ENCODE assay signal across 8 cellular contexts in the genomic region with DNA sequence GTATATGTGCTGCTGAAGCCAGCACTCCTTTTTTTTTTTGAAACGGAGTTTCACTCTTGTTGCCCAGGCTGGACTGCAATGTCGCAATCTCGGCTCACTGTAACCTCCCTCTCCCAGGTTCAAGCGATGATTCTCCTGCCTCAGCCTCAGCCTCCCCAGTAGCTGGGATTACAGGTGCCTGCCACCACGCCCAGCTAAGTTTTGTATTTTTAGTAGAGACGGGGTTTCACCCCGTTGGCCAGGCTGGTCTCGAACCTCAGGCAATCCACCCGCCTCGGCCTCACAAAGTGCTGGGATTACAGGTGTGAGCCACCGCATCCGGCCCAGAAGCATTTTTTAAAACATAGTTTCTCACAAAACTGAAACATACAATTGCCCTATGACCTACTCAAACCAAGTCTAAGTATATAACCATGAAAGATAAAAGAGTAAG. TPM values are rescaled to one million over a fixed set of nuclear protein-coding genes. Genes with fewer than 3 reads are reported as not detected.
DNase-seq lines count a peak whose midpoint lies in the region; ATAC-seq and TF ChIP-seq lines count a peak whose summit lies in the region.
"Not testable (repeated sequence)": the region's sequence is repeated elsewhere in the genome, so short reads cannot be mapped to it uniquely, and the experiment has no call there.

No MANE protein-coding gene starts in this region.

- not testable (repeated sequence) for H3K9ac ChIP-seq in fibroblast of lung (ENCODE audit: insufficient read depth, low read length)

- not testable (repeated sequence) for TF ChIP-seq CTCF in CD4-positive, alpha-beta T cell (IDR thresholded peaks at IDR 0.05); HFFc6 (IDR thresholded peaks at IDR 0.05); PC-9 (conservative IDR thresholded peaks at IDR 0.05); fibroblast of lung (conservative IDR thresholded peaks at IDR 0.05 in 1 of 2, IDR thresholded peaks at IDR 0.05 in 1 of 2; ENCODE audit: low read depth in 1 of 2, low read length in 2 of 2)

- not testable (repeated sequence) for H3K27me3 ChIP-seq in CD4-positive, alpha-beta T cell (ENCODE audit: control insufficient read depth, insufficient read depth, low read length); PC-9 (ENCODE audit: insufficient read depth, low read depth); fibroblast of lung (ENCODE audit: control insufficient read depth, insufficient read depth, low read length)

- BruUV-seq in PC-9 (replicated peaks; lab: Mats Ljungman, UMichigan): not testable (repeated sequence)

- intact Hi-C loops in CD4-positive, alpha-beta T cell (cut with DNase I, micrococcal nuclease): loop anchor here (2.0 to 10.0 kb wide), 4 partner anchors 38 to 280 kb away; a partner anchor contains a TSS
- intact Hi-C loops in PC-9 (cut with micrococcal nuclease; ENCODE audit: unreplicated experiment): loop anchor here (5.0 to 10.0 kb wide), 2 partner anchors 110 to 273 kb away; a partner anchor contains a TSS

- peaks cover 15% of the 10 kb centered on the region for H3K4me1 ChIP-seq in PC-9 (replicated peaks; ENCODE audit: insufficient read depth)
- not testable (repeated sequence) for H3K4me1 ChIP-seq in fibroblast of lung (ENCODE audit: control insufficient read depth, extremely low read depth, insufficient read depth, low read length)

- not testable (repeated sequence) for H3K27me3 Mint-ChIP-seq in CD4-positive, alpha-beta T cell; HFFc6 (ENCODE audit: insufficient read depth); activated CD4-positive, alpha-beta memory T cell treated with anti-CD3 and anti-CD28 coated beads, Interleukin-2, amount 10 ng/mL, durations not matched to agents 7 days and 5 days; activated naive CD8-positive, alpha-beta T cell treated with anti-CD3 and anti-CD28 coated beads, Interleukin-2, amount 10 ng/mL, durations not matched to agents 7 days and 5 days; natural killer cell treated with Interleukin-12 subunit alpha and Interleukin-12 subunit beta and Interleukin-15 and Interleukin-18, amount 100 ng/mL, for 72 hours

- not testable (repeated sequence) for H3K36me3 ChIP-seq in PC-9 (ENCODE audit: low read depth); fibroblast of lung (ENCODE audit: control insufficient read depth, insufficient read depth, low read length)

- not testable (repeated sequence) for H3K27ac ChIP-seq in CD4-positive, alpha-beta T cell (ENCODE audit: low read depth, low read length); PC-9; fibroblast of lung (ENCODE audit: insufficient read depth, low read length)

- not testable (repeated sequence) for H2AFZ ChIP-seq in PC-9; fibroblast of lung (ENCODE audit: low read length)

- H3K27ac Mint-ChIP-seq in CD4-positive, alpha-beta T cell: peak overlapping the region; percentile 94
- H3K27ac Mint-ChIP-seq in HFFc6: not testable (repeated sequence)
- peak overlapping the region; percentile 98 for H3K27ac Mint-ChIP-seq in activated CD4-positive, alpha-beta memory T cell treated with anti-CD3 and anti-CD28 coated beads, Interleukin-2, amount 10 ng/mL, durations not matched to agents 7 days and 5 days
- H3K27ac Mint-ChIP-seq in activated naive CD8-positive, alpha-beta T cell treated with anti-CD3 and anti-CD28 coated beads, Interleukin-2, amount 10 ng/mL, durations not matched to agents 7 days and 5 days: peak overlapping the region; percentile 31
- peak overlapping the region; percentile 100 for H3K27ac Mint-ChIP-seq in natural killer cell treated with Interleukin-12 subunit alpha and Interleukin-12 subunit beta and Interleukin-15 and Interleukin-18, amount 100 ng/mL, for 72 hours
- peak overlapping the region; percentile 100 for H3K27ac Mint-ChIP-seq in stimulated activated effector memory CD8-positive, alpha-beta T cell treated with anti-CD3 and anti-CD28 coated beads, Interleukin-12 subunit alpha, Interleukin-12 subunit beta, amount 100 ng/mL, for 72 hours

- not testable (repeated sequence) for DNase-seq in CD4-positive, alpha-beta T cell; HFFc6; PC-9; activated naive CD8-positive, alpha-beta T cell treated with anti-CD3 and anti-CD28 coated beads, Interleukin-2, amount 10 ng/mL, durations not matched to agents 7 days and 5 days; fibroblast of lung (ENCODE audit: low read depth in 2 of 2); natural killer cell treated with Interleukin-12 subunit alpha and Interleukin-12 subunit beta and Interleukin-15 and Interleukin-18, amount 100 ng/mL, for 72 hours (ENCODE audit: low spot score); stimulated activated effector memory CD8-positive, alpha-beta T cell treated with anti-CD3 and anti-CD28 coated beads, Interleukin-12 subunit alpha, Interleukin-12 subunit beta, amount 100 ng/mL, for 72 hours (ENCODE audit: low spot score in 2 of 2)
- DNase-seq in activated CD4-positive, alpha-beta memory T cell treated with anti-CD3 and anti-CD28 coated beads, Interleukin-2, amount 10 ng/mL, durations not matched to agents 7 days and 5 days: peak; percentile 46

- CTCF ChIA-PET in CD4-positive, alpha-beta T cell (lab: Charles Lee): interaction anchor here (0.9 kb wide), 2 partner anchors 82 to 205 kb away, joined by 3 read pairs; a partner anchor contains a TSS
- CTCF ChIA-PET in PC-9 (lab: Charles Lee); activated CD4-positive, alpha-beta memory T cell treated with anti-CD3 and anti-CD28 coated beads, Interleukin-2, amount 10 ng/mL, durations not matched to agents 7 days and 5 days (lab: Charles Lee): not testable (repeated sequence)

- not testable (repeated sequence) for H3F3A ChIP-seq in PC-9 (ENCODE audit: insufficient read depth, low read depth)

- not testable (repeated sequence) for H3K9me2 ChIP-seq in PC-9 (ENCODE audit: insufficient read depth)

- H4K20me1 ChIP-seq in PC-9 (ENCODE audit: insufficient read depth): peaks cover 64% of the 10 kb centered on the region
- H4K20me1 ChIP-seq in fibroblast of lung (ENCODE audit: control insufficient read depth, extremely low read depth, insufficient read depth, low read length): not testable (repeated sequence)

- H3K4me3 ChIP-seq in PC-9: peak overlapping the region; percentile 93
- peak overlapping the region in 1 of 4 experiments; percentile 84 for H3K4me3 ChIP-seq in fibroblast of lung (replicated peaks in 1 of 4; ENCODE audit: control extremely low read depth in 1 of 4, insufficient read depth in 1 of 4, low read depth in 3 of 4, low read length in 4 of 4)

- H3K79me2 ChIP-seq in PC-9 (ENCODE audit: low read depth) (peaks cover 75% of the 10 kb centered on the region), fibroblast of lung (ENCODE audit: control insufficient read depth, insufficient read depth, low read length) (peaks cover 73% of the 10 kb centered on the region)

- POLR2A ChIA-PET in CD4-positive, alpha-beta T cell (lab: Charles Lee); PC-9 (lab: Charles Lee; ENCODE audit: unreplicated experiment); activated CD4-positive, alpha-beta memory T cell treated with anti-CD3 and anti-CD28 coated beads, Interleukin-2, amount 10 ng/mL, durations not matched to agents 7 days and 5 days (lab: Charles Lee): not testable (repeated sequence)
- POLR2A ChIA-PET in activated naive CD8-positive, alpha-beta T cell treated with anti-CD3 and anti-CD28 coated beads, Interleukin-2, amount 10 ng/mL, durations not matched to agents 7 days and 5 days (lab: Charles Lee): interaction anchor here (0.7 kb wide), 2 partner anchors 9 to 33 kb away, joined by 3 read pairs; no protein-coding TSS in a partner anchor

- not testable (repeated sequence) for ATAC-seq in CD4-positive, alpha-beta T cell (ENCODE audit: poor library complexity); activated naive CD8-positive, alpha-beta T cell treated with anti-CD3 and anti-CD28 coated beads, Interleukin-2, amount 10 ng/mL, durations not matched to agents 7 days and 5 days (ENCODE audit: low read depth); natural killer cell treated with Interleukin-12 subunit alpha and Interleukin-12 subunit beta and Interleukin-15 and Interleukin-18, amount 100 ng/mL, for 72 hours; stimulated activated effector memory CD8-positive, alpha-beta T cell treated with anti-CD3 and anti-CD28 coated beads, Interleukin-12 subunit alpha, Interleukin-12 subunit beta, amount 100 ng/mL, for 72 hours

- not testable (repeated sequence) for H3K9me3 Mint-ChIP-seq in CD4-positive, alpha-beta T cell; HFFc6; activated CD4-positive, alpha-beta memory T cell treated with anti-CD3 and anti-CD28 coated beads, Interleukin-2, amount 10 ng/mL, durations not matched to agents 7 days and 5 days; activated naive CD8-positive, alpha-beta T cell treated with anti-CD3 and anti-CD28 coated beads, Interleukin-2, amount 10 ng/mL, durations not matched to agents 7 days and 5 days; natural killer cell treated with Interleukin-12 subunit alpha and Interleukin-12 subunit beta and Interleukin-15 and Interleukin-18, amount 100 ng/mL, for 72 hours; stimulated activated effector memory CD8-positive, alpha-beta T cell treated with anti-CD3 and anti-CD28 coated beads, Interleukin-12 subunit alpha, Interleukin-12 subunit beta, amount 100 ng/mL, for 72 hours

- not testable (repeated sequence) for H3K9me3 ChIP-seq in CD4-positive, alpha-beta T cell (ENCODE audit: control insufficient read depth, low read length); PC-9 (ENCODE audit: insufficient read depth, low read depth); fibroblast of lung (ENCODE audit: control insufficient read depth, insufficient read depth, low read depth, low read length)

- H3K36me3 Mint-ChIP-seq in CD4-positive, alpha-beta T cell (ENCODE audit: low read depth): peaks cover 44% of the 10 kb centered on the region
- peaks cover 31% of the 10 kb centered on the region for H3K36me3 Mint-ChIP-seq in HFFc6 (ENCODE audit: low read depth)
- H3K36me3 Mint-ChIP-seq in activated CD4-positive, alpha-beta memory T cell treated with anti-CD3 and anti-CD28 coated beads, Interleukin-2, amount 10 ng/mL, durations not matched to agents 7 days and 5 days (ENCODE audit: low read depth): peaks cover 31% of the 10 kb centered on the region
- peaks cover 19% of the 10 kb centered on the region for H3K36me3 Mint-ChIP-seq in activated naive CD8-positive, alpha-beta T cell treated with anti-CD3 and anti-CD28 coated beads, Interleukin-2, amount 10 ng/mL, durations not matched to agents 7 days and 5 days
- H3K36me3 Mint-ChIP-seq in natural killer cell treated with Interleukin-12 subunit alpha and Interleukin-12 subunit beta and Interleukin-15 and Interleukin-18, amount 100 ng/mL, for 72 hours: not testable (repeated sequence)
- peaks cover 57% of the 10 kb centered on the region for H3K36me3 Mint-ChIP-seq in stimulated activated effector memory CD8-positive, alpha-beta T cell treated with anti-CD3 and anti-CD28 coated beads, Interleukin-12 subunit alpha, Interleukin-12 subunit beta, amount 100 ng/mL, for 72 hours

- peaks cover 76% of the 10 kb centered on the region for H3K4me1 Mint-ChIP-seq in CD4-positive, alpha-beta T cell (ENCODE audit: low read depth)
- H3K4me1 Mint-ChIP-seq in HFFc6 (ENCODE audit: low read depth): peaks cover 58% of the 10 kb centered on the region
- H3K4me1 Mint-ChIP-seq in activated CD4-positive, alpha-beta memory T cell treated with anti-CD3 and anti-CD28 coated beads, Interleukin-2, amount 10 ng/mL, durations not matched to agents 7 days and 5 days: peaks cover 54% of the 10 kb centered on the region
- peaks cover 46% of the 10 kb centered on the region for H3K4me1 Mint-ChIP-seq in activated naive CD8-positive, alpha-beta T cell treated with anti-CD3 and anti-CD28 coated beads, Interleukin-2, amount 10 ng/mL, durations not matched to agents 7 days and 5 days
- H3K4me1 Mint-ChIP-seq in natural killer cell treated with Interleukin-12 subunit alpha and Interleukin-12 subunit beta and Interleukin-15 and Interleukin-18, amount 100 ng/mL, for 72 hours (ENCODE audit: low read depth in 2 of 2): peaks cover 40 to 54% of the 10 kb centered on the region in 2 donors
- H3K4me1 Mint-ChIP-seq in stimulated activated effector memory CD8-positive, alpha-beta T cell treated with anti-CD3 and anti-CD28 coated beads, Interleukin-12 subunit alpha, Interleukin-12 subunit beta, amount 100 ng/mL, for 72 hours: peaks cover 58% of the 10 kb centered on the region

- H3K4me2 ChIP-seq in PC-9: peak overlapping the region; percentile 90
- peak overlapping the region; percentile 97 for H3K4me2 ChIP-seq in fibroblast of lung (ENCODE audit: extremely low read depth, insufficient read depth, low read length)

- H3K4me3 Mint-ChIP-seq in CD4-positive, alpha-beta T cell: peak overlapping the region; percentile 90
- peak overlapping the region; percentile 94 for H3K4me3 Mint-ChIP-seq in HFFc6
- H3K4me3 Mint-ChIP-seq in activated CD4-positive, alpha-beta memory T cell treated with anti-CD3 and anti-CD28 coated beads, Interleukin-2, amount 10 ng/mL, durations not matched to agents 7 days and 5 days: peak overlapping the region; percentile 85
- H3K4me3 Mint-ChIP-seq in activated naive CD8-positive, alpha-beta T cell treated with anti-CD3 and anti-CD28 coated beads, Interleukin-2, amount 10 ng/mL, durations not matched to agents 7 days and 5 days: peak overlapping the region; percentile 90
- H3K4me3 Mint-ChIP-seq in natural killer cell treated with Interleukin-12 subunit alpha and Interleukin-12 subunit beta and Interleukin-15 and Interleukin-18, amount 100 ng/mL, for 72 hours: peak overlapping the region; percentile 99
- peak overlapping the region; percentile 98 for H3K4me3 Mint-ChIP-seq in stimulated activated effector memory CD8-positive, alpha-beta T cell treated with anti-CD3 and anti-CD28 coated beads, Interleukin-12 subunit alpha, Interleukin-12 subunit beta, amount 100 ng/mL, for 72 hours

RNA-seq across cellular contexts. Expression of a gene that starts 2.5 kb away (rescaled TPM):
- total RNA-seq in CD4-positive, alpha-beta T cell: 100 to 1,000 TPM; 178 to 185 TPM
- 100 to 1,000 TPM; 107 to 138 (median 126) TPM for total RNA-seq in HFFc6 (2021; fragmentation: NEBNext Ultra II Directional; extraction: Animal tissue kit (Norgen Biotek cat#: 25700))
- total RNA-seq in PC-9 (2021): 118 and 129 TPM in 2 replicates
- 100 to 1,000 TPM; 109 to 112 TPM for total RNA-seq in activated CD4-positive, alpha-beta memory T cell treated with anti-CD3 and anti-CD28 coated beads, Interleukin-2, amount 10 ng/mL, durations not matched to agents 7 days and 5 days
- 100 to 1,000 TPM in 1 of 2 experiments, 10 to 100 TPM in 1; 87.9 to 108 TPM for total RNA-seq in activated naive CD8-positive, alpha-beta T cell treated with anti-CD3 and anti-CD28 coated beads, Interleukin-2, amount 10 ng/mL, durations not matched to agents 7 days and 5 days
- 81.7 and 141 TPM in 2 replicates for total RNA-seq in fibroblast of lung
- polyA plus RNA-seq in fibroblast of lung: 121 and 130 TPM in 2 replicates
- polyA plus RNA-seq in fibroblast of lung (2012): 77.6 and 80.2 TPM in 2 replicates
- 251 and 319 TPM in 2 replicates for polyA minus RNA-seq in fibroblast of lung (ENCODE audit: low replicate concordance)
- 10 to 100 TPM; 81.9 to 86.3 TPM for total RNA-seq in natural killer cell treated with Interleukin-12 subunit alpha and Interleukin-12 subunit beta and Interleukin-15 and Interleukin-18, amount 100 ng/mL, for 72 hours
